Comparison of ENCODE assay signal across 25 cellular contexts in the genomic region with DNA sequence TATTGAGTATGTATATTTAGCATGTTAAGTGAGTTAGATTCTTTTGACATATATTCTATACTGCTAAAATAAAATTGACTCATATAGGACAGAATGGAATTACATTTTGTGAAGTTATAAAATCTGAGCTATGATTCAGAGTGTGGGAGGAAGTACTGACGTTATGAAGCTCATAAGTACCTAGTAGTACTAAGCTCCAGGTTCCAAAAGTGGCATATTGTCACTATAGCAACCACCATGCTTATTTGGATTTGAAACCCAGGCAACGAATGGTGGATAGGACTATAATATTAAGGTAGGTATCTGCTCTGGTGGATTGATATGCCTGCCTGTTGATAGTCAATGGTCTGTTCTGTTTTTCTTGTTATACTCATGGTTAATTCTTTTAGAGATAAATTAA. TPM values are rescaled to one million over a fixed set of nuclear protein-coding genes. Genes with fewer than 3 reads are reported as not detected.
DNase-seq lines count a peak whose midpoint lies in the region; FAIRE-seq and TF ChIP-seq lines count a peak whose summit lies in the region.
"Had no signal": no experiment of that assay in that cellular context is flagged by ENCODE, and none has a peak within 500 bp of the region (broad histone marks: within the 10 kb centered on the region; RNA-seq: fewer than 3 reads in every experiment).

No MANE protein-coding gene starts in this region.

- H3K4me1 ChIP-seq in KMS-11 (ENCODE audit: low read depth, poor library complexity, severe bottlenecking) (peaks cover 20% of the 10 kb centered on the region), hepatocyte (ENCODE audit: insufficient read depth) (peaks cover 13% of the 10 kb centered on the region), ascending aorta (peaks cover 0 to 7% of the 10 kb centered on the region in 2 donors)

- H3K27ac ChIP-seq in KMS-11 = no peak overlapping the region
- no peak overlapping the region for H3K27ac ChIP-seq in hepatocyte
- no peak overlapping the region for H3K27ac ChIP-seq in ascending aorta
- H3K27ac ChIP-seq: GM23248, heart right ventricle had no signal

- FAIRE-seq in RCC 7860 (lab: Jason Lieb, UNC) = no peak

- H4K20me1 ChIP-seq in KMS-11 (ENCODE audit: insufficient read depth) (no peaks in the 10 kb centered on the region), hepatocyte (ENCODE audit: insufficient read depth, poor library complexity, severe bottlenecking) (peaks cover 9% of the 10 kb centered on the region)

- no peak overlapping the region for H2AFZ ChIP-seq in KMS-11 (ENCODE audit: low read depth)
- H2AFZ ChIP-seq in hepatocyte = no peak overlapping the region

- intact Hi-C loops in ascending aorta (cut with DNase I) = no loop called here

- no peaks in the 10 kb centered on the region for H3K9me2 ChIP-seq in hepatocyte (replicated peaks; ENCODE audit: insufficient read depth)

- no peaks in the 10 kb centered on the region for H3K27me3 ChIP-seq in KMS-11 (ENCODE audit: insufficient read depth, low read depth)
- H3K27me3 ChIP-seq in hepatocyte = no peaks in the 10 kb centered on the region
- no peaks in the 10 kb centered on the region for H3K27me3 ChIP-seq in ascending aorta
- H3K27me3 ChIP-seq: heart right ventricle, left lung, right atrium auricular region, transverse colon had no signal

- DNase-seq in DMS53 (lab: John Stamatoyannopoulos, UW) (peak; percentile 50), DMS53 treated with DMSO at 0.1 percent for 48 hours (lab: John Stamatoyannopoulos, UW; ENCODE audit: unreplicated experiment) (no peak), RCC 7860 (ENCODE audit: low spot score) (peak; percentile 11), hepatocyte (ENCODE audit: low spot score) (no peak), GM13976 (ENCODE audit: low spot score) (no peak), ascending aorta (ENCODE audit: low spot score in 2 of 2) (no peak), amniotic stem cell (lab: John Stamatoyannopoulos, UW) (no peak)
- DNase-seq: 8988T; activated CD4-positive, alpha-beta T cell treated with anti-CD3 and anti-CD28 coated beads for 4 hours; activated naive CD4-positive, alpha-beta T cell treated with Interleukin-2 at 50 U/mL for 16 hours; activated T-cell treated with anti-CD3 and anti-CD28 coated beads, Interleukin-2, amount 50 U/mL, for 48 hours; foreskin fibroblast; GM23248; heart right ventricle; HFFc6; left lung; natural killer cell; NCI-H1436 treated with DMSO at 0.1 percent for 48 hours; NCI-H2171 treated with DMSO at 0.1 percent for 48 hours; SHP77 treated with DMSO at 0.1 percent for 48 hours; stimulated activated CD4-positive, alpha-beta T cell treated with anti-CD3 and anti-CD28 coated beads, Interleukin-12 subunit alpha, Interleukin-12 subunit beta, amount 100 ng/mL, for 4 hours; stimulated activated CD4-positive, alpha-beta T cell treated with anti-CD3 and anti-CD28 coated beads, Interleukin-4, amount 100 ng/mL, for 4 hours; transverse colon had no signal

- H3K79me2 ChIP-seq in KMS-11 (ENCODE audit: insufficient read depth, low read depth) = peaks cover 21% of the 10 kb centered on the region
- peaks cover 22% of the 10 kb centered on the region for H3K79me2 ChIP-seq in hepatocyte

- no peaks in the 10 kb centered on the region for H3K9me3 ChIP-seq in hepatocyte (ENCODE audit: low read depth)
- no peaks in the 10 kb centered on the region for H3K9me3 ChIP-seq in ascending aorta
- H3K9me3 ChIP-seq: heart right ventricle, left lung, right atrium auricular region, transverse colon had no signal

- no peak overlapping the region for H3K4me3 ChIP-seq in KMS-11 (IDR thresholded peaks at IDR 0.05; ENCODE audit: insufficient read depth, low read depth, low read length)
- H3K4me3 ChIP-seq in hepatocyte = no peak overlapping the region
- no peak overlapping the region for H3K4me3 ChIP-seq in ascending aorta
- H3K4me3 ChIP-seq: GM23248, right atrium auricular region had no signal

- H3K36me3 ChIP-seq in KMS-11 (ENCODE audit: insufficient read depth) (no peaks in the 10 kb centered on the region), hepatocyte (replicated peaks; ENCODE audit: insufficient read depth, low read depth) (no peaks in the 10 kb centered on the region), ascending aorta (no peaks in the 10 kb centered on the region)
- H3K36me3 ChIP-seq: heart right ventricle, left lung, right atrium auricular region, transverse colon had no signal

- in situ Hi-C loops in GM13976 (cut with MboI; ENCODE audit: low sequenced_read_pairs, unreplicated experiment) = no loop called here

- peak overlapping the region; percentile 90; the same call in 1 of the 2 replicates for H3K4me2 ChIP-seq in KMS-11
- H3K4me2 ChIP-seq in hepatocyte = peak overlapping the region; percentile 73

- no peak for TF ChIP-seq CTCF in KMS-11 (conservative IDR thresholded peaks at IDR 0.05; ENCODE audit: low read depth, low read length)
- TF ChIP-seq CTCF in hepatocyte (IDR thresholded peaks at IDR 0.05; ENCODE audit: poor library complexity) = no peak
- no peak for TF ChIP-seq CTCF in GM13976 (IDR thresholded peaks at IDR 0.05; ENCODE audit: borderline replicate concordance, control extremely low read depth, extremely low read depth, insufficient read depth, missing control alignments)
- TF ChIP-seq CTCF in ascending aorta (IDR thresholded peaks at IDR 0.05) = no peak

- 67% methylated on average over 2 of the region's 2 CpGs for WGBS in hepatocyte (ENCODE audit: low lambda C conversion rate, missing lambda C conversion rate)

- no peak overlapping the region for H3K9ac ChIP-seq in KMS-11
- H3K9ac ChIP-seq: GM23248 had no signal

RNA-seq across cellular contexts. Expression of a gene that starts 2.2 kb away (rescaled TPM):
- 14.5 and 19.4 TPM in 2 replicates for total RNA-seq in hepatocyte
- 8.9 and 12.0 TPM in 2 replicates for polyA plus RNA-seq in hepatocyte
- total RNA-seq in ascending aorta = 14.5 TPM

Comparison
In these comparisons a context has a peak if more than half of its experiments do, and no peak if none do; other contexts are left out.
1. DNase-seq: peak in DMS53 (single experiment) and RCC 7860 (single experiment); none in DMS53 treated with DMSO at 0.1 percent for 48 hours (single experiment), hepatocyte (single experiment), GM13976 (single experiment), ascending aorta (0 of 2) and amniotic stem cell (single experiment).